2 cellular contexts compared by ENCODE assay signal in the genomic region with DNA sequence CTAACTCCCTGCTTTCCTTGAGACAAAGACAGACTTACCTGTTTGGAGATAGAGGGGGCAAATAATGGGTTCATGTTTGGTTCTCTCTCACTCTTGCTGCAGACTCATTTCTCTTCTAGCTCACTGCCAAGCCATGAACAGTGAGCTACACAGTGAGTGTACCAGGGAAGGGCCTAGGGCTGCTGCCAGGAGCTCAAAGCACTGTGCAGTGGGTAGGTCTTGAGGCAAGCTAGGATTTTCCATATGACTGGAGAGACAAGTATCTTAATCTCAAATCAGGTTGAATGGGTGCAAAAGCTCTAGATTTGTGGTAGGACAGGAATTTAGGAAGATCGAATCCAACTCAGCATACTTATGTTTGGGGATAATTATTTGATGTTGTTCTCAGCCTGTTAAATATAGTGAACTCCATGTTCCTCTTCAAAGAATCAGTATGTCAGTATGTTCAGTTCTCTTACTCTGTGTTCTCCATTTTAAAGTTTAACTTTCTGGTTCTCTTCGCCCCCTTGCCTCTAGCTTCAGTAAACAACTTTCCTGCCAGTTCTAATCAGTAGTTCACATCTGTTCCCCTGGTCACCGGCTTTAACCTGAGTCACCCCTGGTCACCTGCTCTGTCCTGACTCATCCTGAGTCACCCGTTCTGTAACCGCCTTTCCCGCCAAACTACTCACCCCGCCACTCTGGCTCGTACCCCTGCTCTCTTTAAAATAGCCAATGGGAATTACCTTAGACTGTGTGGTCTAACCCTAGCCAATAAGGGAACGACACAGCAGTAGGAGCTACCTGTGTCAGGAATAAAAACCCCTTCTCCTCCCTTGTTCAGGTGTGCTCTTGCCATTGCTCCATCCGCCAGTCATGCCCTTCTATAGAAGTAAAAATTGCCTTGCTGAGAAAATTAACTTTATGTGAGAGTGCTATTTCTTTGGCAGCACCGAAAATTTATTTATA.
TF ChIP-seq lines count a peak whose summit lies in the region.

No MANE protein-coding gene starts in this region.

TF ChIP-seq in K562, 482 proteins besides CTCF, POLR2A, EP300 and RAD21 (continued from another document and continues in another):
- TF ChIP-seq, protein P1, sequence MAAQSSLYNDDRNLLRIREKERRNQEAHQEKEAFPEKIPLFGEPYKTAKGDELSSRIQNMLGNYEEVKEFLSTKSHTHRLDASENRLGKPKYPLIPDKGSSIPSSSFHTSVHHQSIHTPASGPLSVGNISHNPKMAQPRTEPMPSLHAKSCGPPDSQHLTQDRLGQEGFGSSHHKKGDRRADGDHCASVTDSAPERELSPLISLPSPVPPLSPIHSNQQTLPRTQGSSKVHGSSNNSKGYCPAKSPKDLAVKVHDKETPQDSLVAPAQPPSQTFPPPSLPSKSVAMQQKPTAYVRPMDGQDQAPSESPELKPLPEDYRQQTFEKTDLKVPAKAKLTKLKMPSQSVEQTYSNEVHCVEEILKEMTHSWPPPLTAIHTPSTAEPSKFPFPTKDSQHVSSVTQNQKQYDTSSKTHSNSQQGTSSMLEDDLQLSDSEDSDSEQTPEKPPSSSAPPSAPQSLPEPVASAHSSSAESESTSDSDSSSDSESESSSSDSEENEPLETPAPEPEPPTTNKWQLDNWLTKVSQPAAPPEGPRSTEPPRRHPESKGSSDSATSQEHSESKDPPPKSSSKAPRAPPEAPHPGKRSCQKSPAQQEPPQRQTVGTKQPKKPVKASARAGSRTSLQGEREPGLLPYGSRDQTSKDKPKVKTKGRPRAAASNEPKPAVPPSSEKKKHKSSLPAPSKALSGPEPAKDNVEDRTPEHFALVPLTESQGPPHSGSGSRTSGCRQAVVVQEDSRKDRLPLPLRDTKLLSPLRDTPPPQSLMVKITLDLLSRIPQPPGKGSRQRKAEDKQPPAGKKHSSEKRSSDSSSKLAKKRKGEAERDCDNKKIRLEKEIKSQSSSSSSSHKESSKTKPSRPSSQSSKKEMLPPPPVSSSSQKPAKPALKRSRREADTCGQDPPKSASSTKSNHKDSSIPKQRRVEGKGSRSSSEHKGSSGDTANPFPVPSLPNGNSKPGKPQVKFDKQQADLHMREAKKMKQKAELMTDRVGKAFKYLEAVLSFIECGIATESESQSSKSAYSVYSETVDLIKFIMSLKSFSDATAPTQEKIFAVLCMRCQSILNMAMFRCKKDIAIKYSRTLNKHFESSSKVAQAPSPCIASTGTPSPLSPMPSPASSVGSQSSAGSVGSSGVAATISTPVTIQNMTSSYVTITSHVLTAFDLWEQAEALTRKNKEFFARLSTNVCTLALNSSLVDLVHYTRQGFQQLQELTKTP (IDR thresholded peaks at IDR 0.05; ENCODE audit: low read depth in 1 of 2, partially characterized antibody in 2 of 2): peak; percentile 60 to 85
- TF ChIP-seq ARNT (IDR thresholded peaks at IDR 0.05) (peak in 1 of 2 experiments; percentile 56; a peak in 1 of 4 replicates), RFX5 (IDR thresholded peaks at IDR 0.05; ENCODE audit: low read depth, low read length) (no peak), ATF7 (IDR thresholded peaks at IDR 0.05) (peak; percentile 79), L3MBTL2 (IDR thresholded peaks at IDR 0.05) (peak; percentile 73), NUFIP1 (IDR thresholded peaks at IDR 0.05; ENCODE audit: partially characterized antibody) (no peak), FUS (optimal IDR thresholded peaks at IDR 0.05; ENCODE audit: low read depth, low read length) (no peak), ZFP91 (CRISPR knock-in tag; IDR thresholded peaks at IDR 0.05) (no peak), ATF3 (IDR thresholded peaks at IDR 0.05) (peak; percentile 97), ATF3 (CRISPR knock-in tag; conservative IDR thresholded peaks at IDR 0.05) (peak; percentile 94), MYC (IDR thresholded peaks at IDR 0.05; ENCODE audit: low read depth, low read length) (no peak), MYC (CRISPR knock-in tag; IDR thresholded peaks at IDR 0.05; ENCODE audit: borderline replicate concordance, low read depth) (no peak), RBM17 (IDR thresholded peaks at IDR 0.05; ENCODE audit: borderline replicate concordance, low read depth, low read length) (no peak), CBX3 (IDR thresholded peaks at IDR 0.05; ENCODE audit: borderline replicate concordance in 1 of 2, low read length in 2 of 2) (peak in 1 of 2 experiments; percentile 88; a peak in 2 of 3 replicates), CEBPG (CRISPR knock-in tag; IDR thresholded peaks at IDR 0.05) (no peak), CEBPG (tag; conservative IDR thresholded peaks at IDR 0.05 in 1 of 2, IDR thresholded peaks at IDR 0.05 in 1 of 2) (no peak), RFX1 (IDR thresholded peaks at IDR 0.05) (peak; percentile 71)
- TF ChIP-seq, protein P2, sequence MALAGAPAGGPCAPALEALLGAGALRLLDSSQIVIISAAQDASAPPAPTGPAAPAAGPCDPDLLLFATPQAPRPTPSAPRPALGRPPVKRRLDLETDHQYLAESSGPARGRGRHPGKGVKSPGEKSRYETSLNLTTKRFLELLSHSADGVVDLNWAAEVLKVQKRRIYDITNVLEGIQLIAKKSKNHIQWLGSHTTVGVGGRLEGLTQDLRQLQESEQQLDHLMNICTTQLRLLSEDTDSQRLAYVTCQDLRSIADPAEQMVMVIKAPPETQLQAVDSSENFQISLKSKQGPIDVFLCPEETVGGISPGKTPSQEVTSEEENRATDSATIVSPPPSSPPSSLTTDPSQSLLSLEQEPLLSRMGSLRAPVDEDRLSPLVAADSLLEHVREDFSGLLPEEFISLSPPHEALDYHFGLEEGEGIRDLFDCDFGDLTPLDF (CRISPR knock-in tag; IDR thresholded peaks at IDR 0.05): peak; percentile 45; the same call in 1 of the 2 replicates
- TF ChIP-seq, protein P3, sequence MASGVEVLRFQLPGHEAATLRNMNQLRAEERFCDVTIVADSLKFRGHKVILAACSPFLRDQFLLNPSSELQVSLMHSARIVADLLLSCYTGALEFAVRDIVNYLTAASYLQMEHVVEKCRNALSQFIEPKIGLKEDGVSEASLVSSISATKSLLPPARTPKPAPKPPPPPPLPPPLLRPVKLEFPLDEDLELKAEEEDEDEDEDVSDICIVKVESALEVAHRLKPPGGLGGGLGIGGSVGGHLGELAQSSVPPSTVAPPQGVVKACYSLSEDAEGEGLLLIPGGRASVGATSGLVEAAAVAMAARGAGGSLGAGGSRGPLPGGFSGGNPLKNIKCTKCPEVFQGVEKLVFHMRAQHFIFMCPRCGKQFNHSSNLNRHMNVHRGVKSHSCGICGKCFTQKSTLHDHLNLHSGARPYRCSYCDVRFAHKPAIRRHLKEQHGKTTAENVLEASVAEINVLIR (CRISPR knock-in tag; IDR thresholded peaks at IDR 0.05): no peak

TF ChIP-seq in HepG2, 621 proteins besides CTCF, POLR2A, EP300 and RAD21 (continued from another document and continues in another):
- TF ChIP-seq AFF4 (CRISPR knock-in tag; IDR thresholded peaks at IDR 0.05) (no peak), NR2F6 (IDR thresholded peaks at IDR 0.05) (0 out of 2 replicates have a peak, but pooled peaks have one; percentile 16), NR2F6 (CRISPR knock-in tag; IDR thresholded peaks at IDR 0.05) (0 out of 2 replicates have a peak, but pooled peaks have one; percentile 20), ZNF234 (CRISPR knock-in tag; conservative IDR thresholded peaks at IDR 0.05) (no peak), NCOA1 (CRISPR knock-in tag; IDR thresholded peaks at IDR 0.05) (no peak), ZNF354B (CRISPR knock-in tag; IDR thresholded peaks at IDR 0.05) (no peak), BHLHE40 (IDR thresholded peaks at IDR 0.05; ENCODE audit: low read length) (0 out of 2 replicates have a peak, but pooled peaks have one; percentile 36), ISX (CRISPR knock-in tag; conservative IDR thresholded peaks at IDR 0.05) (no peak), CAMTA2 (CRISPR knock-in tag; IDR thresholded peaks at IDR 0.05; ENCODE audit: borderline replicate concordance) (no peak), ZBTB10 (CRISPR knock-in tag; IDR thresholded peaks at IDR 0.05; ENCODE audit: borderline replicate concordance) (0 out of 2 replicates have a peak, but pooled peaks have one; percentile 23), MED13 (CRISPR knock-in tag; IDR thresholded peaks at IDR 0.05) (no peak)
- TF ChIP-seq, protein P4, sequence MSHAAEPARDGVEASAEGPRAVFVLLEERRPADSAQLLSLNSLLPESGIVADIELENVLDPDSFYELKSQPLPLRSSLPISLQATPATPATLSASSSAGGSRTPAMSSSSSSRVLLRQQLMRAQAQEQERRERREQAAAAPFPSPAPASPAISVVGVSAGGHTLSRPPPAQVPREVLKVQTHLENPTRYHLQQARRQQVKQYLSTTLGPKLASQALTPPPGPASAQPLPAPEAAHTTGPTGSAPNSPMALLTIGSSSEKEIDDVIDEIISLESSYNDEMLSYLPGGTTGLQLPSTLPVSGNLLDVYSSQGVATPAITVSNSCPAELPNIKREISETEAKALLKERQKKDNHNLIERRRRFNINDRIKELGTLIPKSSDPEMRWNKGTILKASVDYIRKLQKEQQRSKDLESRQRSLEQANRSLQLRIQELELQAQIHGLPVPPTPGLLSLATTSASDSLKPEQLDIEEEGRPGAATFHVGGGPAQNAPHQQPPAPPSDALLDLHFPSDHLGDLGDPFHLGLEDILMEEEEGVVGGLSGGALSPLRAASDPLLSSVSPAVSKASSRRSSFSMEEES (CRISPR knock-in tag; IDR thresholded peaks at IDR 0.05): peak; percentile 94
- TF ChIP-seq, protein P5, sequence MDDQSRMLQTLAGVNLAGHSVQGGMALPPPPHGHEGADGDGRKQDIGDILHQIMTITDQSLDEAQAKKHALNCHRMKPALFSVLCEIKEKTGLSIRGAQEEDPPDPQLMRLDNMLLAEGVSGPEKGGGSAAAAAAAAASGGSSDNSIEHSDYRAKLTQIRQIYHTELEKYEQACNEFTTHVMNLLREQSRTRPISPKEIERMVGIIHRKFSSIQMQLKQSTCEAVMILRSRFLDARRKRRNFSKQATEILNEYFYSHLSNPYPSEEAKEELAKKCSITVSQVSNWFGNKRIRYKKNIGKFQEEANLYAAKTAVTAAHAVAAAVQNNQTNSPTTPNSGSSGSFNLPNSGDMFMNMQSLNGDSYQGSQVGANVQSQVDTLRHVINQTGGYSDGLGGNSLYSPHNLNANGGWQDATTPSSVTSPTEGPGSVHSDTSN (CRISPR knock-in tag; IDR thresholded peaks at IDR 0.05; ENCODE audit: borderline replicate concordance): no peak
- TF ChIP-seq, protein P6, sequence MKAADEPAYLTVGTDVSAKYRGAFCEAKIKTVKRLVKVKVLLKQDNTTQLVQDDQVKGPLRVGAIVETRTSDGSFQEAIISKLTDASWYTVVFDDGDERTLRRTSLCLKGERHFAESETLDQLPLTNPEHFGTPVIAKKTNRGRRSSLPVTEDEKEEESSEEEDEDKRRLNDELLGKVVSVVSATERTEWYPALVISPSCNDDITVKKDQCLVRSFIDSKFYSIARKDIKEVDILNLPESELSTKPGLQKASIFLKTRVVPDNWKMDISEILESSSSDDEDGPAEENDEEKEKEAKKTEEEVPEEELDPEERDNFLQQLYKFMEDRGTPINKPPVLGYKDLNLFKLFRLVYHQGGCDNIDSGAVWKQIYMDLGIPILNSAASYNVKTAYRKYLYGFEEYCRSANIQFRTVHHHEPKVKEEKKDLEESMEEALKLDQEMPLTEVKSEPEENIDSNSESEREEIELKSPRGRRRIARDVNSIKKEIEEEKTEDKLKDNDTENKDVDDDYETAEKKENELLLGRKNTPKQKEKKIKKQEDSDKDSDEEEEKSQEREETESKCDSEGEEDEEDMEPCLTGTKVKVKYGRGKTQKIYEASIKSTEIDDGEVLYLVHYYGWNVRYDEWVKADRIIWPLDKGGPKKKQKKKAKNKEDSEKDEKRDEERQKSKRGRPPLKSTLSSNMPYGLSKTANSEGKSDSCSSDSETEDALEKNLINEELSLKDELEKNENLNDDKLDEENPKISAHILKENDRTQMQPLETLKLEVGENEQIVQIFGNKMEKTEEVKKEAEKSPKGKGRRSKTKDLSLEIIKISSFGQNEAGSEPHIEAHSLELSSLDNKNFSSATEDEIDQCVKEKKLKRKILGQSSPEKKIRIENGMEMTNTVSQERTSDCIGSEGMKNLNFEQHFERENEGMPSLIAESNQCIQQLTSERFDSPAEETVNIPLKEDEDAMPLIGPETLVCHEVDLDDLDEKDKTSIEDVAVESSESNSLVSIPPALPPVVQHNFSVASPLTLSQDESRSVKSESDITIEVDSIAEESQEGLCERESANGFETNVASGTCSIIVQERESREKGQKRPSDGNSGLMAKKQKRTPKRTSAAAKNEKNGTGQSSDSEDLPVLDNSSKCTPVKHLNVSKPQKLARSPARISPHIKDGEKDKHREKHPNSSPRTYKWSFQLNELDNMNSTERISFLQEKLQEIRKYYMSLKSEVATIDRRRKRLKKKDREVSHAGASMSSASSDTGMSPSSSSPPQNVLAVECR (CRISPR knock-in tag; IDR thresholded peaks at IDR 0.05; ENCODE audit: borderline replicate concordance): no peak
